Comparison of ENCODE assay signal across 14 cellular contexts in the genomic region with DNA sequence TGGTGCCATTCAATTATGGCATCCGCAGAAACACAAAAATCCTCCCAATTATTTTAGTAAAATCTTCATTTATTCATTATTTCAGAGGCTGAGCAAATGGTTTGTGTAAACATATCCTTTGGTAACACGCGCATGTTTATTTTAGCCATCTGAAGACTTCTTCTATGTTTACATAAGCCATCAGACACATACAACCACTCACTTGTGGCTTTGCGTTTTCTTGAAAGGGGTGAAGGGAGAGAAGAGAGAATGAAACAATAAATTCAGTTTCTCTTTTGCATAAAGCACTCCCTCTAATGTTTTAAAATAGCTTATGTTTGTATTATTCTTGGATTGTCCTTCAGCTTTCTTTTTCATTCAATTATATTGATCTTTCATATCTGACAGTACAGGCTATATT.
A peak's percentile ranks its signal among the peaks of the same experiment; 100 is the strongest.
DNase-seq lines count a peak whose midpoint lies in the region; ATAC-seq and TF ChIP-seq lines count a peak whose summit lies in the region.
"Had no signal": no experiment of that assay in that cellular context is flagged by ENCODE, and none has a peak within 500 bp of the region (broad histone marks: within the 10 kb centered on the region; RNA-seq: fewer than 3 reads in every experiment).

No MANE protein-coding gene starts in this region.

- no peak overlapping the region for H3K4ac ChIP-seq in mesendoderm (ENCODE audit: low read depth, low read length)

- TF ChIP-seq CTCF in VCaP (conservative IDR thresholded peaks at IDR 0.05) (no peak), gastroesophageal sphincter (IDR thresholded peaks at IDR 0.05) (no peak), stomach (IDR thresholded peaks at IDR 0.05) (no peak)

- H3K56ac ChIP-seq in mesendoderm (ENCODE audit: low read length) = no peak overlapping the region

- H3K4me1 ChIP-seq in gastroesophageal sphincter = peaks cover 3 to 61% (median 14%) of the 10 kb centered on the region in 3 donors
- H3K4me1 ChIP-seq in stomach = peaks cover 14 to 57% (median 35%) of the 10 kb centered on the region in 4 donors
- peaks cover 8% of the 10 kb centered on the region for H3K4me1 ChIP-seq in mesendoderm (ENCODE audit: control insufficient read depth, low read depth, low read length)
- H3K4me1 ChIP-seq: Caco-2 had no signal

- H2AK5ac ChIP-seq in mesendoderm (ENCODE audit: low read length) = no peak overlapping the region

- no peak overlapping the region for H2BK120ac ChIP-seq in mesendoderm (ENCODE audit: low read depth, low read length)

- no peak overlapping the region for H3K4me2 ChIP-seq in mesendoderm (ENCODE audit: low read length)

- no peaks in the 10 kb centered on the region for H3K79me2 ChIP-seq in mesendoderm (ENCODE audit: control insufficient read depth, insufficient read depth, low read length)

- 4 to 29% methylated on average over 4 of the region's 4 CpGs for WGBS in gastroesophageal sphincter (ENCODE audit: low coverage in 1 of 2), 2 donors
- WGBS in stomach, 5 donors = 33 to 53% (median 40%) methylated on average over 4 of the region's 4 CpGs
- WGBS in mesendoderm (ENCODE audit: extremely low coverage, insufficient coverage, low lambda C conversion rate) = no CpG with 5 or more reads among the region's 4 CpGs

- intact Hi-C loops in stomach (cut with DNase I; ENCODE audit: low total_unique reads) = no loop called here

- TF ChIP-seq POLR2A in gastroesophageal sphincter (IDR thresholded peaks at IDR 0.05) (no peak), stomach (IDR thresholded peaks at IDR 0.05) (no peak)

- H3K79me1 ChIP-seq in mesendoderm (ENCODE audit: low read length) = no peaks in the 10 kb centered on the region

- H3K23ac ChIP-seq in mesendoderm (ENCODE audit: low read length) = no peak overlapping the region

- no peak for ATAC-seq in gastroesophageal sphincter
- no peak for ATAC-seq in HG02798 (IDR thresholded peaks at IDR 0.05; ENCODE audit: poor library complexity, unreplicated experiment)
- no peak for ATAC-seq in HG03039 (IDR thresholded peaks at IDR 0.05; ENCODE audit: unreplicated experiment)

- peak overlapping the region; percentile 82 for H3K27ac ChIP-seq in VCaP
- H3K27ac ChIP-seq in gastroesophageal sphincter = peak overlapping the region; percentile 34 to 75 (median 68)
- peak overlapping the region in 4 of 5 donors; percentile 76 to 85 (median 80) for H3K27ac ChIP-seq in stomach
- no peak overlapping the region for H3K27ac ChIP-seq in mesendoderm (ENCODE audit: low read depth, low read length)

- no peak overlapping the region for H2BK15ac ChIP-seq in mesendoderm (replicated peaks; ENCODE audit: low read depth)

- no peak overlapping the region for H2BK5ac ChIP-seq in mesendoderm (ENCODE audit: low read length)

- no peak overlapping the region for H4K5ac ChIP-seq in mesendoderm (ENCODE audit: low read length)

- H3K18ac ChIP-seq in mesendoderm (ENCODE audit: low read length) = no peak overlapping the region

- H3K27me3 ChIP-seq in gastroesophageal sphincter (no peaks in the 10 kb centered on the region), stomach (no peaks in the 10 kb centered on the region), mesendoderm (ENCODE audit: insufficient read depth, low read length, poor library complexity) (no peaks in the 10 kb centered on the region)
- H3K27me3 ChIP-seq: right lobe of liver had no signal

- H3K9me3 ChIP-seq in gastroesophageal sphincter = no peaks in the 10 kb centered on the region
- H3K9me3 ChIP-seq in stomach = no peaks in the 10 kb centered on the region
- H3K9me3 ChIP-seq: Caco-2, mucosa of descending colon, right lobe of liver had no signal

- H3K36me3 ChIP-seq in gastroesophageal sphincter = no peaks in the 10 kb centered on the region
- H3K36me3 ChIP-seq in stomach = peaks cover 0 to 5% (median 0%) of the 10 kb centered on the region in 4 donors
- no peaks in the 10 kb centered on the region for H3K36me3 ChIP-seq in mesendoderm (ENCODE audit: control insufficient read depth, insufficient read depth, low read length)
- H3K36me3 ChIP-seq: right lobe of liver had no signal

- DNase-seq in DMS53 (lab: John Stamatoyannopoulos, UW) = peak; percentile 47
- no peak for DNase-seq in DMS53 treated with DMSO at 0.1 percent for 48 hours (lab: John Stamatoyannopoulos, UW; ENCODE audit: unreplicated experiment)
- no peak for DNase-seq in stomach
- no peak for DNase-seq in mesendoderm
- DNase-seq: 8988T, Caco-2, mucosa of descending colon, right lobe of liver, RPMI8226, T1000 had no signal

- no peak overlapping the region for H3K9ac ChIP-seq in mesendoderm (ENCODE audit: low read length)

- H3K4me3 ChIP-seq in gastroesophageal sphincter (no peak overlapping the region), stomach (no peak overlapping the region), mesendoderm (ENCODE audit: low read length) (no peak overlapping the region)
- H3K4me3 ChIP-seq: mucosa of descending colon, right lobe of liver had no signal

- no peak overlapping the region for H4K8ac ChIP-seq in mesendoderm (ENCODE audit: low read depth, low read length)

- no peak for TF ChIP-seq EP300 in gastroesophageal sphincter (IDR thresholded peaks at IDR 0.05)
- no peak for TF ChIP-seq EP300 in stomach (IDR thresholded peaks at IDR 0.05)
